ENCODE assay signal across 9 cellular contexts in the genomic region with DNA sequence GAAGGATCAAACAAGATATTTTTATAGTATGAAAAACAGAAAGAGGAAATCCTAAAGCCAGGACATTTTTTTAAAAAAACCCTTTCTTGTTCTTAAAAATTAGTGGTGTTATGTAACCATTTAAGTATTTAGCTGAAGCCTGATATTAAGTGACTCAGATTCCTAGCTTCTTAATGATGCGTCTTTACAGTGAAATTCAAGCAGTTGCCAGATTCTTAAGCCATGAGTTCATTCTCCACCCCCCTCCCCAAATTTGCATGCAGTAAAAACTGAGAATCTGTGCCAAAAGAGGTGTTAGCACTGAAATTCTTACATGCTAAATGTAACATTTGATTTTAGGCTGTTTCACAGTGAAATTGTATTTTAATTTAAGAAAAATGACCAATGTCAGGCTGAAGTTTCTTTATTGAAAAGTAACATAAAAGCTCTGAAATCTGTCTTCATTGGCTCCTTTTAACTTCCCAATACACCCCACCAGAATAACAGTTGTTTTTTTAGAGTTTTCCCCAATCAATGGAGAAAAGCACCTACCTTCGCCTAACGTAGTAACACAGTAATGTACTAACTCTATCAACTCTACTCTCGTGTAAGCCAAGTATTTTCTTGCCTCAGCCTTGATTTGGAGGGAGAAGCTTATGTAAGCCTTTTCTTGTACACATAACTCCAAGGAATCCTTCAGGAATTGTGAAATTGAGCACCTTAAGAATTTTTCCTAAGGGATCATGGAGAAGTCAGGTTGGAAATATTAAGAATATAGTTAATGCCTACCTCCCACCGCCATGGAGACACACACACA.
DNase-seq lines count a peak whose midpoint lies in the region; TF ChIP-seq lines count a peak whose summit lies in the region.
"Had no signal": no experiment of that assay in that cellular context is flagged by ENCODE, and none has a peak within 500 bp of the region (broad histone marks: within the 10 kb centered on the region; RNA-seq: fewer than 3 reads in every experiment).

No MANE protein-coding gene starts in this region.

- peak overlapping the region; percentile 16 for H3K9ac ChIP-seq in iPS-18a (ENCODE audit: low read length)

- DNase-seq in DMS53 (lab: John Stamatoyannopoulos, UW) (peak; percentile 7), DMS53 treated with DMSO at 0.1 percent for 48 hours (lab: John Stamatoyannopoulos, UW; ENCODE audit: unreplicated experiment) (no peak), astrocyte of the cerebellum (ENCODE audit: low read depth) (peak; percentile 74), superior temporal gyrus (ENCODE audit: extremely low spot score) (peak; percentile 68), BE2C (no peak), NCI-H187 (lab: John Stamatoyannopoulos, UW) (no peak)
- DNase-seq in activated naive CD4-positive, alpha-beta T cell (lab: John Stamatoyannopoulos, UW) = no peak
- DNase-seq: NCI-H1694 treated with DMSO at 0.1 percent for 48 hours had no signal

- no peaks in the 10 kb centered on the region for H3K36me3 ChIP-seq in iPS-18a (ENCODE audit: control insufficient read depth, low read depth, low read length)
- peaks cover 18% of the 10 kb centered on the region for H3K36me3 ChIP-seq in BE2C

- peaks cover 20% of the 10 kb centered on the region for H3K4me1 ChIP-seq in iPS-18a (ENCODE audit: control insufficient read depth, low read depth, low read length)
- H3K4me1 ChIP-seq in BE2C = peaks cover 5% of the 10 kb centered on the region; the same call in 1 of the 2 replicates

- H3K27me3 ChIP-seq in iPS-18a (ENCODE audit: control insufficient read depth, insufficient read depth, low read length) (no peaks in the 10 kb centered on the region), BE2C (no peaks in the 10 kb centered on the region)

- H3K4me3 ChIP-seq in astrocyte of the cerebellum (ENCODE audit: low read depth, low read length) (no peak overlapping the region), iPS-18a (ENCODE audit: low read length) (peak overlapping the region; percentile 6), BE2C (ENCODE audit: low read depth, low read length) (no peak overlapping the region)

- in situ Hi-C loops in astrocyte of the cerebellum (cut with HindIII; ENCODE audit: low sequenced_read_pairs) = loop anchor here (5.0 kb wide), 1 partner anchor 68 kb away; no protein-coding TSS in a partner anchor

- H3K27ac ChIP-seq in iPS-18a (ENCODE audit: low read length) = peak overlapping the region; percentile 63

- no peaks in the 10 kb centered on the region for H3K9me3 ChIP-seq in iPS-18a (ENCODE audit: control insufficient read depth, low read depth, low read length)
- H3K9me3 ChIP-seq in BE2C = no peaks in the 10 kb centered on the region

- TF ChIP-seq CTCF in astrocyte of the cerebellum (IDR thresholded peaks at IDR 0.05; ENCODE audit: low read depth, low read length, missing control alignments) (no peak), BE2C (IDR thresholded peaks at IDR 0.05; ENCODE audit: low read depth, low read length) (no peak)

Comparison
In these comparisons a context has a peak if more than half of its experiments do, and no peak if none do; other contexts are left out.
1. DNase-seq: peak in DMS53 (single experiment), astrocyte of the cerebellum (single experiment) and superior temporal gyrus (single experiment); none in DMS53 treated with DMSO at 0.1 percent for 48 hours (single experiment), BE2C (single experiment), NCI-H187 (0 of 2) and activated naive CD4-positive, alpha-beta T cell (0 of 4).